In the genomic region with DNA sequence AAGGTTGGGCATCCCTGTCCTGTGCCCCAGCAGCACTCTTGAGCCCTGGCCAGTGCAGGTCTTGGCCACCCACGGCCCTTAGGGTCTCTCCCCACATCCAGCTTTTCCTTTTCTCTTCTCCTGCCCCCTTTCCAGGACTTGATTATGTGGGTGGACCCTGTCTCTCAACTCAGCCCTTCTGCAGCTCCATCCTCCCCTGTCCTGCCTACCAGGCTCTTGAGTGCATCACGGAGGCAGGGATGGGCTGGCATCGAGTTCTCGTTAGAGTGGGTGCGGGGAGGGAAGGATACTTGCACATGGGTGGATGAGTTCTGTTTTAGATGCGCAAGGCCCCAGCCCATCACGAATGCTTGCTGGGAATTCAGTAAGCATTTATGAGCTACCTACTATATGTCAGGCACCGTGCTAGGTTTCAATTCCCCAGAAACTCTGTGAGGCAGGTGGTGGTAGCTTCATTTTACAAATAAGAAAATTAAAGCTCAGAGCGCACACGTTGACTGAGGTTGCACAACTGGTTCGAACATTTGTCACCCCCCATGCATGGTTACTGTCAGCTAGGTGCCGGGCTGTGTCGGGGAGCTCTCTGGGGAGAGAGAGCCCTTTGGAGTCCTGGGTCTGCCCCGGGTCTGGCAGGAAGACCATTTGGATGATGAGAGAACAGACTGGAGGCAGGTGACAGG, we compare ENCODE assay signal across 24 cellular contexts.
"Had no signal": no experiment of that assay in that cellular context is flagged by ENCODE, and none has a peak within 500 bp of the region (broad histone marks: within the 10 kb centered on the region; RNA-seq: fewer than 3 reads in every experiment).

No MANE protein-coding gene starts in this region.

- H3K4me1 ChIP-seq: left ventricle myocardium inferior, lower lobe of right lung, neural progenitor cell, prostate gland, spleen, tibial artery had no signal

- H3K36me3 ChIP-seq: left ventricle myocardium inferior, lower lobe of right lung, neural progenitor cell, prostate gland, spleen, tibial artery had no signal

- H3K79me2 ChIP-seq: hepatocyte, parathyroid adenoma had no signal

- H3K27me3 Mint-ChIP-seq: stimulated activated naive CD8-positive, alpha-beta T cell treated with anti-CD3 and anti-CD28 coated beads, Interleukin-15, Interleukin-2, amounts not matched to agents 100 ng/mL and 50 ng/mL, for 24 hours had no signal

- ATAC-seq: left cardiac atrium; lower lobe of right lung; natural killer cell treated with Interleukin-12 subunit alpha and Interleukin-12 subunit beta and Interleukin-15 and Interleukin-18, amount 100 ng/mL, for 72 hours; sciatic nerve; stimulated activated memory B cell treated with anti-CD40 and anti-IgM and Interleukin-4, amounts not matched to agents 10 μg/mL and 1 μg/mL and 100 μg/mL, for 72 hours had no signal

- H3K9me3 Mint-ChIP-seq: endodermal cell; memory B cell; natural killer cell treated with Interleukin-12 subunit alpha and Interleukin-12 subunit beta and Interleukin-15 and Interleukin-18, amount 100 ng/mL, for 72 hours; neural progenitor cell; stimulated activated memory B cell treated with anti-CD40 and anti-IgM and Interleukin-4, amounts not matched to agents 10 μg/mL and 1 μg/mL and 100 μg/mL, for 72 hours; stimulated activated naive CD8-positive, alpha-beta T cell treated with anti-CD3 and anti-CD28 coated beads, Interleukin-15, Interleukin-2, amounts not matched to agents 100 ng/mL and 50 ng/mL, for 24 hours had no signal

- H3K27ac ChIP-seq: hepatocyte, left ventricle myocardium inferior, lower lobe of right lung, neural progenitor cell, parathyroid adenoma, prostate gland, spleen, tibial artery had no signal

- DNase-seq: dermis blood vessel endothelial cell; erythroblast; foreskin melanocyte; head of caudate nucleus; left cardiac atrium; left ventricle myocardium inferior; lower lobe of right lung; midbrain; occipital lobe; spleen; stimulated activated CD4-positive, alpha-beta T cell treated with anti-CD3 and anti-CD28 coated beads, Interleukin-15, amount 100 ng/mL, for 24 hours; stimulated activated CD4-positive, alpha-beta T cell treated with anti-CD3 and anti-CD28 coated beads, Interleukin-1b, Interleukin-23, amount 100 ng/mL, for 48 hours; stimulated activated CD4-positive, alpha-beta T cell treated with anti-CD3 and anti-CD28 coated beads, Interleukin-4, amount 100 ng/mL, for 24 hours; tibial artery had no signal

- H3K27me3 ChIP-seq: hepatocyte, tibial artery had no signal

- H3K4me1 Mint-ChIP-seq: memory B cell had no signal

- H3K9ac ChIP-seq: neural progenitor cell, parathyroid adenoma had no signal

- H3K36me3 Mint-ChIP-seq: memory B cell; natural killer cell treated with Interleukin-12 subunit alpha and Interleukin-12 subunit beta and Interleukin-15 and Interleukin-18, amount 100 ng/mL, for 72 hours; neural progenitor cell; stimulated activated memory B cell treated with anti-CD40 and anti-IgM and Interleukin-4, amounts not matched to agents 10 μg/mL and 1 μg/mL and 100 μg/mL, for 72 hours had no signal

- H3K4me3 Mint-ChIP-seq: endodermal cell; memory B cell; natural killer cell treated with Interleukin-12 subunit alpha and Interleukin-12 subunit beta and Interleukin-15 and Interleukin-18, amount 100 ng/mL, for 72 hours; neural progenitor cell; stimulated activated memory B cell treated with anti-CD40 and anti-IgM and Interleukin-4, amounts not matched to agents 10 μg/mL and 1 μg/mL and 100 μg/mL, for 72 hours; stimulated activated naive CD8-positive, alpha-beta T cell treated with anti-CD3 and anti-CD28 coated beads, Interleukin-15, Interleukin-2, amounts not matched to agents 100 ng/mL and 50 ng/mL, for 24 hours had no signal

- H2AFZ ChIP-seq: hepatocyte, neural progenitor cell, parathyroid adenoma had no signal

- H3K4me2 ChIP-seq: hepatocyte, neural progenitor cell had no signal

- H3K4me3 ChIP-seq: hepatocyte, left ventricle myocardium inferior, lower lobe of right lung, neural progenitor cell, prostate gland, spleen, tibial artery had no signal

- H3K9me3 ChIP-seq: left ventricle myocardium inferior, lower lobe of right lung, prostate gland, spleen, tibial artery had no signal
